Comparison of ENCODE assay signal across 12 cellular contexts in the genomic region with DNA sequence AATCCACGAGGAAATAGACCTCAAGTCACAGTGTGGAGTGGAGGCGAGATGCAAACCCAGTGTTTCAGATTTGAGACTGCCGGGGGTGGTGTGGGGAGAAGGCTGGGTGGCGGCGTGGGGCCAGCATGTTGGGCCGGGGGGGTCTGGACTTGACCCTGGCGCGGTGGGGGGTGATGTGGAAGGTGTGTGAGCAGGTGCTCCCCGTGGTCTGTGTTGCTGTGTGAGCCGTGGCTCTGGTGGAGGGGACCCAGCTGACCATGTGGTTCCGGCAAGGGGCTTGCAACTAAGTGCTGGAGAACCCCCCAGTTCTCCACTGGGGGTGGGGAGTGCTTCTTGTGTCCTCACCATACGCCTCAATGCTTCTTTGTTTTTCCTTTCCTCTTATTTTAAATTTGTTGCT. TPM values are rescaled to one million over a fixed set of nuclear protein-coding genes. Genes with fewer than 3 reads are reported as not detected.
DNase-seq lines count a peak whose midpoint lies in the region; ATAC-seq, FAIRE-seq and TF ChIP-seq lines count a peak whose summit lies in the region.
"Had no signal": no experiment of that assay in that cellular context is flagged by ENCODE, and none has a peak within 500 bp of the region (broad histone marks: within the 10 kb centered on the region; RNA-seq: fewer than 3 reads in every experiment).

No MANE protein-coding gene starts in this region.

- no peak overlapping the region for H3K9ac ChIP-seq in endothelial cell of umbilical vein (replicated peaks; ENCODE audit: extremely low read depth, insufficient read depth, low read length)

- H3K9me1 ChIP-seq in endothelial cell of umbilical vein (replicated peaks; ENCODE audit: control insufficient read depth, extremely low read depth, insufficient read depth, low read length), result no peaks in the 10 kb centered on the region

- DNase-seq in T-helper 1 cell, result no peak
- no peak for DNase-seq in WTC11 (ENCODE audit: low spot score)
- DNase-seq in endothelial cell of umbilical vein (ENCODE audit: low read depth, low spot score), result no peak
- DNase-seq in sigmoid colon, result no peak
- no peak for DNase-seq in ecto neural progenitor cell (ENCODE audit: low spot score)
- no peak for DNase-seq in activated CD8-positive, alpha-beta memory T cell treated with anti-CD3 and anti-CD28 coated beads for 24 hours
- DNase-seq: 8988T, DMS79, NCI-H226 had no signal

- no peak for TF ChIP-seq CTCF in WTC11 (IDR thresholded peaks at IDR 0.05)
- TF ChIP-seq CTCF in endothelial cell of umbilical vein (IDR thresholded peaks at IDR 0.05; ENCODE audit: extremely low read depth in 1 of 2, insufficient read depth in 1 of 2, low read depth in 1 of 2, low read length in 2 of 2), result no peak
- TF ChIP-seq CTCF in sigmoid colon (IDR thresholded peaks at IDR 0.05), result no peak

- H3K27ac Mint-ChIP-seq in T-helper 1 cell treated with Interleukin-12 subunit alpha and Interleukin-12 subunit beta and Interleukin-4 antibody, amounts not matched to agents 30 μg/mL and 1 μg/mL, for 36 hours, result no peak overlapping the region
- H3K27ac Mint-ChIP-seq in WTC11, result peak overlapping the region; percentile 96

- peak overlapping the region; percentile 67 for H3K4me3 Mint-ChIP-seq in T-helper 1 cell treated with Interleukin-12 subunit alpha and Interleukin-12 subunit beta and Interleukin-4 antibody, amounts not matched to agents 30 μg/mL and 1 μg/mL, for 36 hours
- 0 out of 2 replicates have a peak overlapping the region, but pooled peaks have one; percentile 23 for H3K4me3 Mint-ChIP-seq in WTC11

- CTCF ChIA-PET in WTC11 (lab: Charles Lee), result interaction anchor here (1.0 kb wide), 1 partner anchor 52 kb away, joined by 3 read pairs; no protein-coding TSS in a partner anchor
- CTCF ChIA-PET in endothelial cell of umbilical vein (lab: Charles Lee), result no interaction called here

- no peak overlapping the region for H3K27ac ChIP-seq in endothelial cell of umbilical vein (ENCODE audit: insufficient read depth, low read depth, low read length)
- peak overlapping the region in 3 of 4 donors; percentile 50 to 77 (median 74) for H3K27ac ChIP-seq in sigmoid colon

- peak; percentile 42 for FAIRE-seq in endothelial cell of umbilical vein (lab: Jason Lieb, UNC)

- no peaks in the 10 kb centered on the region for H3K9me3 ChIP-seq in endothelial cell of umbilical vein (replicated peaks; ENCODE audit: control insufficient read depth, insufficient read depth, low read length)
- H3K9me3 ChIP-seq in sigmoid colon, result no peaks in the 10 kb centered on the region

- intact Hi-C loops in endothelial cell of umbilical vein (cut with micrococcal nuclease) (no loop called here), sigmoid colon (cut with DNase I) (loop anchor here (2.0 to 5.0 kb wide), 2 partner anchors 63 to 69 kb away; no protein-coding TSS in a partner anchor)

- H3K36me3 Mint-ChIP-seq in T-helper 1 cell treated with Interleukin-12 subunit alpha and Interleukin-12 subunit beta and Interleukin-4 antibody, amounts not matched to agents 30 μg/mL and 1 μg/mL, for 36 hours (ENCODE audit: low read depth), result peaks cover 29% of the 10 kb centered on the region
- H3K36me3 Mint-ChIP-seq in WTC11, result peaks cover 13% of the 10 kb centered on the region

- H3K4me1 ChIP-seq in endothelial cell of umbilical vein (ENCODE audit: control insufficient read depth, extremely low read depth, insufficient read depth, low read length), result peaks cover 52% of the 10 kb centered on the region
- peaks cover 0 to 100% (median 94%) of the 10 kb centered on the region in 4 donors for H3K4me1 ChIP-seq in sigmoid colon

- H3K9me3 Mint-ChIP-seq in T-helper 1 cell treated with Interleukin-12 subunit alpha and Interleukin-12 subunit beta and Interleukin-4 antibody, amounts not matched to agents 30 μg/mL and 1 μg/mL, for 36 hours, result no peaks in the 10 kb centered on the region
- H3K9me3 Mint-ChIP-seq in WTC11, result 0 out of 2 replicates have a peak, but pooled peaks cover 4% of the 10 kb centered on the region

- POLR2A ChIA-PET in WTC11 (lab: Charles Lee), result interaction anchor here (0.8 to 1.1 kb wide), 2 partner anchors 17 to 46 kb away, joined by 3 to 10 read pairs; no protein-coding TSS in a partner anchor
- POLR2A ChIA-PET in endothelial cell of umbilical vein (lab: Charles Lee), result no interaction called here

- dilution Hi-C loops in endothelial cell of umbilical vein (cut with MboI; ENCODE audit: extremely low pct_ligation_motif_present, low sequenced_read_pairs), result no loop called here

- no peak for TF ChIP-seq POLR2A in endothelial cell of umbilical vein (IDR thresholded peaks at IDR 0.05; ENCODE audit: low read depth, low read length)
- TF ChIP-seq POLR2A in sigmoid colon (IDR thresholded peaks at IDR 0.05), result no peak

- no TSS peak for BruUV-seq in endothelial cell of umbilical vein (replicated peaks; lab: Mats Ljungman, UMichigan)

- H3K4me1 Mint-ChIP-seq in T-helper 1 cell treated with Interleukin-12 subunit alpha and Interleukin-12 subunit beta and Interleukin-4 antibody, amounts not matched to agents 30 μg/mL and 1 μg/mL, for 36 hours (ENCODE audit: low read depth), result peaks cover 69% of the 10 kb centered on the region
- H3K4me1 Mint-ChIP-seq in WTC11, result peaks cover 79% of the 10 kb centered on the region

- no peaks in the 10 kb centered on the region for H3K36me3 ChIP-seq in endothelial cell of umbilical vein (ENCODE audit: control insufficient read depth in 2 of 2, extremely low read depth in 1 of 2, insufficient read depth in 2 of 2, low read length in 2 of 2)
- no peaks in the 10 kb centered on the region for H3K36me3 ChIP-seq in sigmoid colon

- ATAC-seq in WTC11 (no peak), HG03565 (IDR thresholded peaks at IDR 0.05; ENCODE audit: unreplicated experiment) (no peak)
- ATAC-seq: Right ventricle myocardium inferior had no signal

- H3K4me3 ChIP-seq in endothelial cell of umbilical vein (replicated peaks in 1 of 3; ENCODE audit: insufficient read depth in 1 of 3, low read depth in 1 of 3, low read length in 3 of 3) (no peak overlapping the region), sigmoid colon (no peak overlapping the region)

- no peaks in the 10 kb centered on the region for H3K27me3 Mint-ChIP-seq in T-helper 1 cell treated with Interleukin-12 subunit alpha and Interleukin-12 subunit beta and Interleukin-4 antibody, amounts not matched to agents 30 μg/mL and 1 μg/mL, for 36 hours (ENCODE audit: low read depth)
- H3K27me3 Mint-ChIP-seq in WTC11 (ENCODE audit: low read depth), result no peaks in the 10 kb centered on the region

- H3K27me3 ChIP-seq in endothelial cell of umbilical vein (ENCODE audit: control insufficient read depth in 2 of 2, insufficient read depth in 2 of 2, low read length in 2 of 2) (no peaks in the 10 kb centered on the region), sigmoid colon (no peaks in the 10 kb centered on the region)

- 72 to 83% methylated on average over 12 of the region's 12 CpGs for WGBS in sigmoid colon, 2 donors

- no peak for TF ChIP-seq EP300 in sigmoid colon (IDR thresholded peaks at IDR 0.05)

- no peak overlapping the region for H3K4me2 ChIP-seq in endothelial cell of umbilical vein (ENCODE audit: insufficient read depth, low read length)

- peaks cover 23% of the 10 kb centered on the region for H4K20me1 ChIP-seq in endothelial cell of umbilical vein (replicated peaks; ENCODE audit: control insufficient read depth, extremely low read depth, insufficient read depth, low read length)

- peaks cover 99% of the 10 kb centered on the region for H3K79me2 ChIP-seq in endothelial cell of umbilical vein (ENCODE audit: control insufficient read depth, insufficient read depth, low read length)

- no peak overlapping the region for H2AFZ ChIP-seq in endothelial cell of umbilical vein (ENCODE audit: low read depth, low read length)

TF ChIP-seq in WTC11, 78 proteins besides CTCF, POLR2A, EP300 and RAD21 (continues in another document):
- TF ChIP-seq ZNF121 (CRISPR knock-in tag; IDR thresholded peaks at IDR 0.05), result no peak
- no peak for TF ChIP-seq ZNF416 (CRISPR knock-in tag; IDR thresholded peaks at IDR 0.05)

TF ChIP-seq in endothelial cell of umbilical vein, 7 proteins besides CTCF, POLR2A, EP300 and RAD21:
- TF ChIP-seq MAX (IDR thresholded peaks at IDR 0.05; ENCODE audit: insufficient read depth, insufficient read length) (no peak), JUN (IDR thresholded peaks at IDR 0.05; ENCODE audit: borderline replicate concordance, insufficient read depth, insufficient read length, low read depth) (no peak), GATA2 (IDR thresholded peaks at IDR 0.05; ENCODE audit: insufficient read depth, insufficient read length, low read depth, low read length) (no peak), MYC (IDR thresholded peaks at IDR 0.05; ENCODE audit: low read depth, low read length) (no peak), POLR2AphosphoS5 (IDR thresholded peaks at IDR 0.05; ENCODE audit: insufficient read depth, low read depth, low read length) (no peak), EZH2 (IDR thresholded peaks at IDR 0.05; ENCODE audit: borderline replicate concordance, low read depth, low read length, severe bottlenecking) (no peak), FOS (IDR thresholded peaks at IDR 0.05; ENCODE audit: borderline replicate concordance, insufficient read depth, low read length) (no peak)

RNA-seq across cellular contexts. Expression of gene PRRC2B, which starts 25.8 kb away (rescaled TPM):
- total RNA-seq in WTC11 (2021) (272 to 314 TPM (median 311 TPM) in 3 replicates), endothelial cell of umbilical vein (248 and 256 TPM in 2 replicates), sigmoid colon (10 to 100 TPM; 62.7 to 98.6 (median 78.9) TPM)
- polyA plus RNA-seq in endothelial cell of umbilical vein (35.6 and 38.5 TPM in 2 replicates), sigmoid colon (10 to 100 TPM; 10.8 to 85.0 (median 13.2) TPM)
- polyA plus RNA-seq in endothelial cell of umbilical vein (2011; cell fraction: cytosol; rRNA removed), result 47.2 and 56.3 TPM in 2 replicates
- 186 and 194 TPM in 2 replicates for polyA plus RNA-seq in endothelial cell of umbilical vein (2011; cell fraction: nucleus; rRNA removed)
- 126 and 147 TPM in 2 replicates for polyA plus RNA-seq in endothelial cell of umbilical vein (2012)
- polyA minus RNA-seq in endothelial cell of umbilical vein, result 142 and 143 TPM in 2 replicates
- polyA minus RNA-seq in endothelial cell of umbilical vein (2011; cell fraction: cytosol; rRNA and poly(A)+ RNA removed), result 62.0 TPM
- polyA minus RNA-seq in endothelial cell of umbilical vein (2011; cell fraction: nucleus; rRNA and poly(A)+ RNA removed), result 93.2 and 110 TPM in 2 replicates
